ENCODE assay signal across 1 cellular context in the genomic region with DNA sequence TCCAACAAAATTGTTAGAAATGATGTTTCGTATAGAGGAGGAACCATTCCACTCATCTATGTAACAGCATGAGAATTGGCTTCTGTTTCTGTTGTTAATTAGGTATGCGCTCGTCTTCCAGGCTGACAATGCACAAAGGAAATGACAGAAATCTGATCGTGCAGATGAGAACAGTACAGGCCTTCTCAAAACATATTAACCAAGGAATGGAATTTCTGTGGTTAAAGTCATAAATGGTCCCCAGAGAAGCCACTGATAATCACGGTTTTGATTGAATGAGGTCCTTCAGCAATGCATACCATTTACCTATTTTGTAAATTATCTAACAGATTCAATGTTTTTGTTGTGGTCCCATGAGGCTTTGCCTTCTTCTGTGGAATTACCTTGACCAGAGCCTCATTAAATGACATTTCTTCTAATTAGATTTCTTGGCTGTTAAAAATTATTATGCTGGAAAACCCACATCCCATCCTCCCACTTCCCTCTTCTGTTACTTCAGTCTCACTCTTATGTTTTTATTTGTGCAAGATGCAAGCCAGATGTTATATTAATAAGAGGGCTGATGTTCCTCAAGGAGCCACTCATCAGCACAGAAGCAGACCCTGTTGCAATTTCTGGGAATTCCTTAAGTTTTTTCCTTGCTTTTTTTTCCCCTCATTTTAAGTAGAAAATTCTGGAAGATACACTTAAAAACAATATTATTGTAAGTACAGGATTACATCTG.
TF ChIP-seq lines count a peak whose summit lies in the region.

No MANE protein-coding gene starts in this region.

TF ChIP-seq in GM12878, 131 proteins besides CTCF, POLR2A, EP300 and RAD21 (continued from another document):
- TF ChIP-seq MYC (IDR thresholded peaks at IDR 0.05; ENCODE audit: insufficient read depth, insufficient read length, insufficient replicate concordance, low read length, severe bottlenecking), result no peak
- no peak for TF ChIP-seq ZNF274 (IDR thresholded peaks at IDR 0.05; ENCODE audit: insufficient read depth, insufficient read length)
- TF ChIP-seq, protein P1, sequence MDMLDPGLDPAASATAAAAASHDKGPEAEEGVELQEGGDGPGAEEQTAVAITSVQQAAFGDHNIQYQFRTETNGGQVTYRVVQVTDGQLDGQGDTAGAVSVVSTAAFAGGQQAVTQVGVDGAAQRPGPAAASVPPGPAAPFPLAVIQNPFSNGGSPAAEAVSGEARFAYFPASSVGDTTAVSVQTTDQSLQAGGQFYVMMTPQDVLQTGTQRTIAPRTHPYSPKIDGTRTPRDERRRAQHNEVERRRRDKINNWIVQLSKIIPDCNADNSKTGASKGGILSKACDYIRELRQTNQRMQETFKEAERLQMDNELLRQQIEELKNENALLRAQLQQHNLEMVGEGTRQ (IDR thresholded peaks at IDR 0.05; ENCODE audit: borderline replicate concordance, low read depth, low read length), result no peak
- TF ChIP-seq, protein P2, sequence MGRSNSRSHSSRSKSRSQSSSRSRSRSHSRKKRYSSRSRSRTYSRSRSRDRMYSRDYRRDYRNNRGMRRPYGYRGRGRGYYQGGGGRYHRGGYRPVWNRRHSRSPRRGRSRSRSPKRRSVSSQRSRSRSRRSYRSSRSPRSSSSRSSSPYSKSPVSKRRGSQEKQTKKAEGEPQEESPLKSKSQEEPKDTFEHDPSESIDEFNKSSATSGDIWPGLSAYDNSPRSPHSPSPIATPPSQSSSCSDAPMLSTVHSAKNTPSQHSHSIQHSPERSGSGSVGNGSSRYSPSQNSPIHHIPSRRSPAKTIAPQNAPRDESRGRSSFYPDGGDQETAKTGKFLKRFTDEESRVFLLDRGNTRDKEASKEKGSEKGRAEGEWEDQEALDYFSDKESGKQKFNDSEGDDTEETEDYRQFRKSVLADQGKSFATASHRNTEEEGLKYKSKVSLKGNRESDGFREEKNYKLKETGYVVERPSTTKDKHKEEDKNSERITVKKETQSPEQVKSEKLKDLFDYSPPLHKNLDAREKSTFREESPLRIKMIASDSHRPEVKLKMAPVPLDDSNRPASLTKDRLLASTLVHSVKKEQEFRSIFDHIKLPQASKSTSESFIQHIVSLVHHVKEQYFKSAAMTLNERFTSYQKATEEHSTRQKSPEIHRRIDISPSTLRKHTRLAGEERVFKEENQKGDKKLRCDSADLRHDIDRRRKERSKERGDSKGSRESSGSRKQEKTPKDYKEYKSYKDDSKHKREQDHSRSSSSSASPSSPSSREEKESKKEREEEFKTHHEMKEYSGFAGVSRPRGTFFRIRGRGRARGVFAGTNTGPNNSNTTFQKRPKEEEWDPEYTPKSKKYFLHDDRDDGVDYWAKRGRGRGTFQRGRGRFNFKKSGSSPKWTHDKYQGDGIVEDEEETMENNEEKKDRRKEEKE (IDR thresholded peaks at IDR 0.05), result no peak
- no peak for TF ChIP-seq SRF (IDR thresholded peaks at IDR 0.05; ENCODE audit: low read depth in 2 of 2, low read length in 2 of 2)
- TF ChIP-seq, protein P3, sequence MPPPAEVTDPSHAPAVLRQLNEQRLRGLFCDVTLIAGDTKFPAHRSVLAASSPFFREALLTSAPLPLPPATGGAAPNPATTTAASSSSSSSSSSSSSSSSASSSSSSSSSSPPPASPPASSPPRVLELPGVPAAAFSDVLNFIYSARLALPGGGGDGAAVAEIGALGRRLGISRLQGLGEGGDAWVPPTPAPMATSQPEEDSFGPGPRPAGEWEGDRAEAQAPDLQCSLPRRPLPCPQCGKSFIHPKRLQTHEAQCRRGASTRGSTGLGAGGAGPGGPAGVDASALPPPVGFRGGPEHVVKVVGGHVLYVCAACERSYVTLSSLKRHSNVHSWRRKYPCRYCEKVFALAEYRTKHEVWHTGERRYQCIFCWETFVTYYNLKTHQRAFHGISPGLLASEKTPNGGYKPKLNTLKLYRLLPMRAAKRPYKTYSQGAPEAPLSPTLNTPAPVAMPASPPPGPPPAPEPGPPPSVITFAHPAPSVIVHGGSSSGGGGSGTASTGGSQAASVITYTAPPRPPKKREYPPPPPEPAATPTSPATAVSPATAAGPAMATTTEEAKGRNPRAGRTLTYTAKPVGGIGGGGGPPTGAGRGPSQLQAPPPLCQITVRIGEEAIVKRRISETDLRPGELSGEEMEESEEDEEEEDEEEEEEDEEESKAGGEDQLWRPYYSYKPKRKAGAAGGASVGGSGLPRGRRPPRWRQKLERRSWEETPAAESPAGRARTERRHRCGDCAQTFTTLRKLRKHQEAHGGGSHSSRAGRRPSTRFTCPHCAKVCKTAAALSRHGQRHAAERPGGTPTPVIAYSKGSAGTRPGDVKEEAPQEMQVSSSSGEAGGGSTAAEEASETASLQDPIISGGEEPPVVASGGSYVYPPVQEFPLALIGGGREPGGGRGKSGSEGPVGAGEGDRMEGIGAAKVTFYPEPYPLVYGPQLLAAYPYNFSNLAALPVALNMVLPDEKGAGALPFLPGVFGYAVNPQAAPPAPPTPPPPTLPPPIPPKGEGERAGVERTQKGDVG (CRISPR knock-in tag; IDR thresholded peaks at IDR 0.05), result no peak
- TF ChIP-seq YBX1 (IDR thresholded peaks at IDR 0.05), result no peak
- no peak for TF ChIP-seq ZNF384 (IDR thresholded peaks at IDR 0.05; ENCODE audit: borderline replicate concordance, low read depth, low read length)
- no peak for TF ChIP-seq CBFB (IDR thresholded peaks at IDR 0.05; ENCODE audit: low read depth)
TF ChIP-seq in GM12878: peak in this region for 0.
